9 cellular contexts compared by ENCODE assay signal in genomic region chr12:85280138-85280983, GRCh38. TPM values are rescaled to one million over a fixed set of nuclear protein-coding genes. Genes with fewer than 3 reads are reported as not detected.
DNase-seq lines count a peak whose midpoint lies in the region; ATAC-seq and TF ChIP-seq lines count a peak whose summit lies in the region.
"Had no signal": no experiment of that assay in that cellular context is flagged by ENCODE, and none has a peak within 500 bp of the region (broad histone marks: within the 10 kb centered on the region; RNA-seq: fewer than 3 reads in every experiment).

ALX1 (plus strand) TSS chr12:85280220; CDS start chr12:85280262, 42 bp downstream.

- no peak for TF ChIP-seq CTCF in fibroblast of pulmonary artery (IDR thresholded peaks at IDR 0.05; ENCODE audit: low read length, missing control alignments)
- TF ChIP-seq CTCF in osteocyte (IDR thresholded peaks at IDR 0.05): no peak

- H3K9me3 Mint-ChIP-seq in osteocyte (ENCODE audit: unreplicated experiment): no peaks in the 10 kb centered on the region

- H3K4me1 Mint-ChIP-seq in osteocyte (ENCODE audit: unreplicated experiment): peaks cover 24% of the 10 kb centered on the region

- H3K27ac Mint-ChIP-seq in osteocyte (ENCODE audit: unreplicated experiment): peak within 1 kb of the TSS; percentile 87

- peak within 1 kb of the TSS; percentile 56 for H3K4me3 ChIP-seq in fibroblast of pulmonary artery (replicated peaks; ENCODE audit: low read depth, low read length)

- H3K36me3 Mint-ChIP-seq in osteocyte (ENCODE audit: unreplicated experiment): no peaks in the 10 kb centered on the region

- DNase-seq in fibroblast of pulmonary artery (ENCODE audit: low read depth) (peak; percentile 42), osteocyte (ENCODE audit: extremely low spot score, unreplicated experiment) (peak; percentile 86), A172 (ENCODE audit: low spot score) (no peak), hippocampal formation (lab: John Stamatoyannopoulos, UW) (no peak), NCI-H146 (lab: John Stamatoyannopoulos, UW) (no peak)

- ATAC-seq in GM18498 (IDR thresholded peaks at IDR 0.05; ENCODE audit: unreplicated experiment) (peak; percentile 50), HG03060 (IDR thresholded peaks at IDR 0.05; ENCODE audit: low read depth, unreplicated experiment) (peak; percentile 46), SK-N-SH treated with all-trans-retinoic acid at 6 μM for 48 hours (peak; percentile 81)

- H3K27me3 Mint-ChIP-seq in osteocyte (ENCODE audit: unreplicated experiment): peaks cover 75% of the 10 kb centered on the region

- H3K4me3 Mint-ChIP-seq in osteocyte (ENCODE audit: unreplicated experiment): peak within 1 kb of the TSS; percentile 93

TF ChIP-seq in SK-N-SH treated with all-trans-retinoic acid at 6 μM for 48 hours, 23 proteins besides CTCF, POLR2A, EP300 and RAD21:
- TF ChIP-seq PATZ1 (CRISPR knock-in tag; IDR thresholded peaks at IDR 0.05; ENCODE audit: borderline replicate concordance) (no peak), TOX (CRISPR knock-in tag; IDR thresholded peaks at IDR 0.05; ENCODE audit: borderline replicate concordance) (no peak), BACH2 (CRISPR knock-in tag; IDR thresholded peaks at IDR 0.05; ENCODE audit: borderline replicate concordance) (no peak), ZFP30 (CRISPR knock-in tag; IDR thresholded peaks at IDR 0.05) (no peak), ZNF70 (CRISPR knock-in tag; IDR thresholded peaks at IDR 0.05) (0 out of 2 replicates have a peak, but pooled peaks have one; percentile 19)

RNA-seq across cellular contexts. Expression of gene ALX1, which starts in this region (rescaled TPM):
- 1.9 and 3.0 TPM in 2 replicates for total RNA-seq in osteocyte
- not detected in 2 replicates for total RNA-seq in A172 (2014; rRNA removed; shearing (Covaris generic))
- total RNA-seq: T-helper 1 cell treated with Interleukin-12 subunit alpha and Interleukin-12 subunit beta and Interleukin-4 antibody, amounts not matched to agents 30 ng/mL and 1 ng/mL, for 36 hours had no signal

Comparison
In these comparisons a context has a peak if more than half of its experiments do, and no peak if none do; other contexts are left out.
1. DNase-seq: peak in fibroblast of pulmonary artery (single experiment) and osteocyte (single experiment); none in A172 (single experiment), hippocampal formation (0 of 2) and NCI-H146 (single experiment).
2. Peak in every context shown above with its lines, with median percentiles within 50 percentile points of each other: ATAC-seq.